ENCODE assay signal across 9 cellular contexts in the genomic region with DNA sequence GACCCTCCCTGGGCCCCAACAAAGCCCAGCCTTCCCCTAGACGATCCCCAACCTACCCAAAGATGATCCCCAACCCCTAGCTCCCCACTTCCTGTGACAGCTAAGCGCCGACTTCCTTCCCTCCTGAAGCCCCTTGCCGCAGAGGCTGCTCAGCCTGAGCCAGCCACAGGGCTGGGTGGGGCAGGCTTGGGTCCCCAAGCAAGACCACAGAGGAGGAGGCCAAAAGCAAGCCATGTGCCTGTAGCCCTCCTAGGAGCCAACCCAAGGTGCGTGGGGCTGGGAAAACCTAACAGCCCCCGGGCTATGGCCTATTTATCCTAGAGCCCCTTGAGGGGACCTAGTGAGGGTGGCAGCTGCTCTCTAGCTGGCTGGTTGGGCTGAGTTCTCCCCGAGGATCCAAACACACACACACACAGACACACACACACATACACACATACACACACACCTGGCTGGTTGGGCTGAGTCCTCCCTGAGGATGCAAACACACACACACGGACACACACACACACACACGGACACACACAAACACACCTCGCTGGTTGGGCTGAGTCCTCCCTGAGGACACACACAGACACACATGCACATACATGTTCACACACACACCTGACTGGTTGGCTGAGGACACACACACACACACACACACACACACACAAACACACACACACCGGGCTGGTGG. TPM values are rescaled to one million over a fixed set of nuclear protein-coding genes. Genes with fewer than 3 reads are reported as not detected.
DNase-seq lines count a peak whose midpoint lies in the region; ATAC-seq and TF ChIP-seq lines count a peak whose summit lies in the region.
"Had no signal": no experiment of that assay in that cellular context is flagged by ENCODE, and none has a peak within 500 bp of the region (broad histone marks: within the 10 kb centered on the region; RNA-seq: fewer than 3 reads in every experiment).

No MANE protein-coding gene starts in this region.

- H3K36me3 ChIP-seq in GM06990 (ENCODE audit: control insufficient read depth, insufficient read depth, low read length) (peaks cover 17% of the 10 kb centered on the region), neutrophil (peaks cover 71% of the 10 kb centered on the region), SJCRH30 (no peaks in the 10 kb centered on the region)
- H3K36me3 ChIP-seq: pancreas had no signal

- H3K27me3 ChIP-seq in GM06990 (replicated peaks; ENCODE audit: control insufficient read depth, insufficient read depth, low read length) (no peaks in the 10 kb centered on the region), neutrophil (no peaks in the 10 kb centered on the region), SJCRH30 (no peaks in the 10 kb centered on the region)
- H3K27me3 ChIP-seq: pancreas had no signal

- no peak for ATAC-seq in omental fat pad (ENCODE audit: low FRiP score)
- ATAC-seq: pancreas had no signal

- H3K27ac ChIP-seq in neutrophil (peak overlapping the region; percentile 100), SJCRH30 (no peak overlapping the region)
- H3K27ac ChIP-seq: pancreas had no signal

- H3K9me3 ChIP-seq in neutrophil (no peaks in the 10 kb centered on the region), SJCRH30 (replicated peaks) (no peaks in the 10 kb centered on the region)
- H3K9me3 ChIP-seq: pancreas had no signal

- DNase-seq in GM06990 (ENCODE audit: extremely low read depth, insufficient read length) (no peak), T-helper 1 cell (peak in 4 of 5 donors; percentile 32 to 75 (median 34)), activated gamma-delta T cell (lab: John Stamatoyannopoulos, UW) (peak; percentile 37), omental fat pad (ENCODE audit: low spot score) (no peak), SJCRH30 (no peak), iPS-NIHi7 (ENCODE audit: extremely low spot score) (no peak), RKO (ENCODE audit: low spot score) (no peak)
- DNase-seq: pancreas had no signal

- H3K4me1 ChIP-seq in neutrophil (ENCODE audit: control insufficient read depth in 1 of 2, insufficient read depth in 1 of 2, low read depth in 1 of 2, low read length in 1 of 2): peaks cover 83 to 89% of the 10 kb centered on the region in 2 experiments
- no peaks in the 10 kb centered on the region; the same call in 1 of the 2 replicates for H3K4me1 ChIP-seq in SJCRH30

- H3K4me3 ChIP-seq in GM06990 (replicated peaks; ENCODE audit: low read depth, low read length) (peak overlapping the region; percentile 5; the same call in 1 of the 2 replicates), neutrophil (ENCODE audit: low read depth in 1 of 2, low read length in 1 of 2) (peak overlapping the region; percentile 58 to 64), SJCRH30 (no peak overlapping the region)
- H3K4me3 ChIP-seq: pancreas had no signal

- TF ChIP-seq CTCF in GM06990 (IDR thresholded peaks at IDR 0.05; ENCODE audit: insufficient read depth, low read length, poor library complexity, severe bottlenecking) (no peak), neutrophil (IDR thresholded peaks at IDR 0.05) (no peak), omental fat pad (IDR thresholded peaks at IDR 0.05) (no peak)

RNA-seq across cellular contexts. Expression of gene ARRB2, which starts 4.8 kb away (rescaled TPM):
- total RNA-seq in omental fat pad: 100 to 1,000 TPM in 1 of 4 donors, 10 to 100 TPM in 3; 43.4 to 111 (median 78.6) TPM
- 23.3 and 23.9 TPM in 2 replicates for total RNA-seq in SJCRH30 (2014; rRNA removed; shearing (Covaris generic))

RNA-seq across cellular contexts. Expression of gene PELP1, which starts 11.3 kb away (rescaled TPM):
- 10 to 100 TPM; 13.1 to 24.4 (median 15.0) TPM for total RNA-seq in omental fat pad
- total RNA-seq in SJCRH30 (2014; rRNA removed; shearing (Covaris generic)): 23.6 and 27.2 TPM in 2 replicates

RNA-seq across cellular contexts. Expression of gene MED11, which starts 16.0 kb away (rescaled TPM):
- 10 to 100 TPM; 21.6 to 27.5 (median 26.7) TPM for total RNA-seq in omental fat pad
- 5.5 and 5.6 TPM in 2 replicates for total RNA-seq in SJCRH30 (2014; rRNA removed; shearing (Covaris generic))

RNA-seq across cellular contexts. Expression of gene ZMYND15, which starts 24.4 kb away (rescaled TPM):
- total RNA-seq in omental fat pad: 1 to 10 TPM in 2 of 4 donors, under 1 TPM in 1, not detected in 1; 0.46 to 4.1 (median 1.9) TPM
- not detected in 2 replicates for total RNA-seq in SJCRH30 (2014; rRNA removed; shearing (Covaris generic))

RNA-seq across cellular contexts. Expression of gene CXCL16, which starts 24.5 kb away (rescaled TPM):
- 10 to 100 TPM; 16.6 to 92.1 (median 26.5) TPM for total RNA-seq in omental fat pad
- not detected in 2 replicates for total RNA-seq in SJCRH30 (2014; rRNA removed; shearing (Covaris generic))

Comparison
In these comparisons a context has a peak if more than half of its experiments do, and no peak if none do; other contexts are left out.
1. DNase-seq: peak in T-helper 1 cell (4 of 5) and activated gamma-delta T cell (single experiment); none in GM06990 (single experiment), omental fat pad (single experiment), SJCRH30 (0 of 2), iPS-NIHi7 (single experiment) and RKO (single experiment).